ENCODE assay signal across 8 cellular contexts in genomic region chr14:67819563-67820411, GRCh38. TPM values are rescaled to one million over a fixed set of nuclear protein-coding genes. Genes with fewer than 3 reads are reported as not detected.
DNase-seq lines count a peak whose midpoint lies in the region; ATAC-seq and TF ChIP-seq lines count a peak whose summit lies in the region.

RAD51B (plus strand) TSS chr14:67819779.

- 0 to 1% methylated on average over 30 of the region's 30 CpGs for WGBS in esophagus, 2 donors

- H3K9ac ChIP-seq in mucosa of rectum (ENCODE audit: low read depth in 1 of 2, low read length in 2 of 2): peak within 1 kb of the TSS; percentile 88 to 94

- peaks cover 20% of the 10 kb centered on the region for H3K4me1 ChIP-seq in PC-9 (replicated peaks; ENCODE audit: insufficient read depth)
- H3K4me1 ChIP-seq in esophagus (ENCODE audit: control insufficient read depth in 2 of 2, insufficient read depth in 2 of 2, low read length in 1 of 2): peaks cover 0 to 2% of the 10 kb centered on the region in 2 donors
- H3K4me1 ChIP-seq in mucosa of rectum (ENCODE audit: control insufficient read depth in 2 of 2, insufficient read depth in 2 of 2, low read length in 2 of 2): peaks cover 16 to 29% of the 10 kb centered on the region in 2 donors

- no peaks in the 10 kb centered on the region; the same call in 1 of the 2 replicates for H3F3A ChIP-seq in PC-9 (ENCODE audit: insufficient read depth, low read depth)

- H2AFZ ChIP-seq in PC-9: peak within 1 kb of the TSS; percentile 99

- H3K4me3 ChIP-seq in PC-9 (peak within 1 kb of the TSS; percentile 79), esophagus (ENCODE audit: low read depth in 1 of 2, low read length in 2 of 2) (peak within 1 kb of the TSS; percentile 63 to 98), mucosa of rectum (ENCODE audit: low read length in 2 of 2) (peak within 1 kb of the TSS; percentile 94 to 99)

- peak; percentile 94 for DNase-seq in DMS 273 (lab: John Stamatoyannopoulos, UW; ENCODE audit: unreplicated experiment)
- DNase-seq in PC-9: peak; percentile 67 to 77
- DNase-seq in activated T-cell treated with anti-CD3 and anti-CD28 coated beads for 48 hours (ENCODE audit: low read depth): peak; percentile 78
- DNase-seq in stimulated activated CD8-positive, alpha-beta memory T cell treated with anti-CD3 and anti-CD28 coated beads, Interleukin-4, amount 100 ng/mL, for 4 hours (ENCODE audit: low read depth in 2 of 2, low spot score in 1 of 2): peak; percentile 69 to 70

- H3K79me2 ChIP-seq in PC-9 (ENCODE audit: low read depth): peaks cover 19% of the 10 kb centered on the region

- no peak for TF ChIP-seq EP300 in Ishikawa (IDR thresholded peaks at IDR 0.05; ENCODE audit: borderline replicate concordance)

- intact Hi-C loops in PC-9 (cut with micrococcal nuclease; ENCODE audit: unreplicated experiment): no loop called here

- POLR2A ChIA-PET in PC-9 (lab: Charles Lee; ENCODE audit: unreplicated experiment): no interaction called here

- no peak for TF ChIP-seq CTCF in PC-9 (conservative IDR thresholded peaks at IDR 0.05)

- ATAC-seq in GM21528 (IDR thresholded peaks at IDR 0.05; ENCODE audit: low FRiP score, unreplicated experiment): peak; percentile 54

- no peaks in the 10 kb centered on the region for H3K9me2 ChIP-seq in PC-9 (ENCODE audit: insufficient read depth)

- H4K20me1 ChIP-seq in PC-9 (ENCODE audit: insufficient read depth): no peaks in the 10 kb centered on the region

- BruUV-seq in PC-9 (replicated peaks; lab: Mats Ljungman, UMichigan): TSS peak; percentile 56

- H3K4me2 ChIP-seq in PC-9: peak within 1 kb of the TSS; percentile 90

- no peaks in the 10 kb centered on the region for H3K36me3 ChIP-seq in PC-9 (ENCODE audit: low read depth)
- no peaks in the 10 kb centered on the region for H3K36me3 ChIP-seq in esophagus (ENCODE audit: control insufficient read depth in 2 of 2, insufficient read depth in 2 of 2, low read length in 1 of 2)
- H3K36me3 ChIP-seq in mucosa of rectum (ENCODE audit: control insufficient read depth in 2 of 2, insufficient read depth in 2 of 2, low read length in 2 of 2): no peaks in the 10 kb centered on the region

- H3K27me3 ChIP-seq in PC-9 (ENCODE audit: insufficient read depth, low read depth) (no peaks in the 10 kb centered on the region), esophagus (ENCODE audit: control insufficient read depth in 1 of 2, insufficient read depth in 2 of 2, low read length in 2 of 2) (no peaks in the 10 kb centered on the region), mucosa of rectum (ENCODE audit: control insufficient read depth in 2 of 2, insufficient read depth in 2 of 2, low read length in 2 of 2) (no peaks in the 10 kb centered on the region)

- no peak for TF ChIP-seq RAD21 in Ishikawa (IDR thresholded peaks at IDR 0.05; ENCODE audit: low read depth)

- H3K9me3 ChIP-seq in PC-9 (ENCODE audit: insufficient read depth, low read depth) (no peaks in the 10 kb centered on the region), esophagus (ENCODE audit: control insufficient read depth in 2 of 2, insufficient read depth in 1 of 2, low read depth in 1 of 2, low read length in 1 of 2) (no peaks in the 10 kb centered on the region), mucosa of rectum (ENCODE audit: control insufficient read depth in 2 of 2, low read length in 2 of 2) (no peaks in the 10 kb centered on the region)

- H3K27ac ChIP-seq in PC-9: no peak within 1 kb of the TSS
- peak within 1 kb of the TSS in 1 of 2 donors; percentile 66 for H3K27ac ChIP-seq in esophagus (ENCODE audit: low read depth in 2 of 2, low read length in 1 of 2)
- H3K27ac ChIP-seq in mucosa of rectum (ENCODE audit: low read depth in 2 of 2, low read length in 2 of 2): peak within 1 kb of the TSS; percentile 77 to 79

- CTCF ChIA-PET in PC-9 (lab: Charles Lee): no interaction called here

TF ChIP-seq in Ishikawa, 13 proteins besides CTCF, POLR2A, EP300 and RAD21:
- TF ChIP-seq ZBTB7A (IDR thresholded peaks at IDR 0.05; ENCODE audit: low read depth) (no peak), USF1 (IDR thresholded peaks at IDR 0.05) (no peak), YY1 (IDR thresholded peaks at IDR 0.05; ENCODE audit: low read depth) (no peak), REST (IDR thresholded peaks at IDR 0.05; ENCODE audit: low read depth) (no peak), TAF1 (IDR thresholded peaks at IDR 0.05; ENCODE audit: low read depth) (peak; percentile 52), CEBPB (IDR thresholded peaks at IDR 0.05) (no peak), TCF12 (IDR thresholded peaks at IDR 0.05; ENCODE audit: low read depth) (peak; percentile 3; the same call in 1 of the 2 replicates), CREB1 (IDR thresholded peaks at IDR 0.05; ENCODE audit: low read depth) (no peak; the same call in 1 of the 2 replicates), FOXM1 (IDR thresholded peaks at IDR 0.05; ENCODE audit: borderline replicate concordance, low read depth) (no peak)

RNA-seq across cellular contexts. Expression of gene RAD51B, which starts in this region (rescaled TPM):
- total RNA-seq in PC-9 (2021): 29.9 and 30.8 TPM in 2 replicates
- 1 to 10 TPM; 3.2 to 4.0 TPM for polyA plus RNA-seq in esophagus
